ENCODE assay signal across 8 cellular contexts in genomic region chr4:3531887-3532713, GRCh38. TPM values are rescaled to one million over a fixed set of nuclear protein-coding genes. Genes with fewer than 3 reads are reported as not detected.
DNase-seq lines count a peak whose midpoint lies in the region; ATAC-seq and TF ChIP-seq lines count a peak whose summit lies in the region.

A gene with protein sequence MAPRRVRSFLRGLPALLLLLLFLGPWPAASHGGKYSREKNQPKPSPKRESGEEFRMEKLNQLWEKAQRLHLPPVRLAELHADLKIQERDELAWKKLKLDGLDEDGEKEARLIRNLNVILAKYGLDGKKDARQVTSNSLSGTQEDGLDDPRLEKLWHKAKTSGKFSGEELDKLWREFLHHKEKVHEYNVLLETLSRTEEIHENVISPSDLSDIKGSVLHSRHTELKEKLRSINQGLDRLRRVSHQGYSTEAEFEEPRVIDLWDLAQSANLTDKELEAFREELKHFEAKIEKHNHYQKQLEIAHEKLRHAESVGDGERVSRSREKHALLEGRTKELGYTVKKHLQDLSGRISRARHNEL (minus strand): TSS chr4:3532422. CDS start chr4:3532412, 10 bp downstream.

- peaks cover 1% of the 10 kb centered on the region for H3K27me3 Mint-ChIP-seq in activated CD4-positive, alpha-beta T cell treated with anti-CD3 and anti-CD28 coated beads, Interleukin-2, amount 10 ng/mL, durations not matched to agents 7 days and 5 days

- POLR2A ChIA-PET in activated CD4-positive, alpha-beta T cell treated with anti-CD3 and anti-CD28 coated beads, Interleukin-2, amount 10 ng/mL, durations not matched to agents 7 days and 5 days (lab: Charles Lee): no interaction called here

- ATAC-seq in HG03439 (IDR thresholded peaks at IDR 0.05; ENCODE audit: unreplicated experiment) (peak; percentile 89), left lobe of liver (peak; percentile 95)

- DNase-seq in AML-193 (lab: John Stamatoyannopoulos, UW): peak; percentile 70 to 79
- DNase-seq in NCI-H526 (lab: John Stamatoyannopoulos, UW): peak; percentile 58 to 95
- DNase-seq in activated CD4-positive, alpha-beta T cell treated with anti-CD3 and anti-CD28 coated beads, Interleukin-2, amount 10 ng/mL, durations not matched to agents 7 days and 5 days: peak; percentile 85
- DNase-seq in dedifferentiated amniotic fluid mesenchymal stem cell (ENCODE audit: extremely low spot score): peak; percentile 73
- peak; percentile 97 for DNase-seq in left lobe of liver (ENCODE audit: low spot score)
- DNase-seq in stimulated activated CD4-positive, alpha-beta T cell treated with anti-CD3 and anti-CD28 coated beads, Interleukin-2, amount 100 ng/mL, for 4 hours (ENCODE audit: low read depth): peak; percentile 77

- H3K36me3 Mint-ChIP-seq in activated CD4-positive, alpha-beta T cell treated with anti-CD3 and anti-CD28 coated beads, Interleukin-2, amount 10 ng/mL, durations not matched to agents 7 days and 5 days (ENCODE audit: low read depth): peaks cover 4% of the 10 kb centered on the region

- peak within 1 kb of the TSS; percentile 99 for H3K4me3 Mint-ChIP-seq in activated CD4-positive, alpha-beta T cell treated with anti-CD3 and anti-CD28 coated beads, Interleukin-2, amount 10 ng/mL, durations not matched to agents 7 days and 5 days

- CTCF ChIA-PET in activated CD4-positive, alpha-beta T cell treated with anti-CD3 and anti-CD28 coated beads, Interleukin-2, amount 10 ng/mL, durations not matched to agents 7 days and 5 days (lab: Charles Lee): no interaction called here

- TF ChIP-seq POLR2A in GM19193 (IDR thresholded peaks at IDR 0.05; ENCODE audit: extremely low read depth, insufficient read depth, insufficient read length): peak; percentile 96

- H3K27ac Mint-ChIP-seq in activated CD4-positive, alpha-beta T cell treated with anti-CD3 and anti-CD28 coated beads, Interleukin-2, amount 10 ng/mL, durations not matched to agents 7 days and 5 days: peak within 1 kb of the TSS; percentile 98

- H3K4me1 Mint-ChIP-seq in activated CD4-positive, alpha-beta T cell treated with anti-CD3 and anti-CD28 coated beads, Interleukin-2, amount 10 ng/mL, durations not matched to agents 7 days and 5 days: peaks cover 32% of the 10 kb centered on the region

- no peaks in the 10 kb centered on the region for H3K9me3 Mint-ChIP-seq in activated CD4-positive, alpha-beta T cell treated with anti-CD3 and anti-CD28 coated beads, Interleukin-2, amount 10 ng/mL, durations not matched to agents 7 days and 5 days

RNA-seq across cellular contexts. Expression of the gene that starts here (rescaled TPM):
- 10 to 100 TPM; 69.0 to 69.1 TPM for total RNA-seq in activated CD4-positive, alpha-beta T cell treated with anti-CD3 and anti-CD28 coated beads, Interleukin-2, amount 10 ng/mL, durations not matched to agents 7 days and 5 days
- total RNA-seq in left lobe of liver: 72.6 TPM

Comparison
In these comparisons a context has a peak if more than half of its experiments do, and no peak if none do; other contexts are left out.
1. Peak in every context shown above with its lines: DNase-seq and ATAC-seq.